In genomic region chr15:78422571-78423340, GRCh38 we compare ENCODE assay signal across 8 cellular contexts. TPM values are rescaled to one million over a fixed set of nuclear protein-coding genes. Genes with fewer than 3 reads are reported as not detected.
DNase-seq lines count a peak whose midpoint lies in the region; ATAC-seq, FAIRE-seq and TF ChIP-seq lines count a peak whose summit lies in the region.

No MANE protein-coding gene starts in this region.

- no peak overlapping the region for H3K27ac ChIP-seq in A673 (ENCODE audit: low read depth, low read length, poor library complexity, severe bottlenecking)

- CTCF ChIA-PET in A673 (lab: Charles Lee), result interaction anchor here (0.6 to 2.4 kb wide), 9 partner anchors 13 to 985 kb away, joined by 3 to 17 read pairs (median 4); partner anchors contain the start of genes IREB2 and SKIC8

- intact Hi-C loops in A673 (cut with micrococcal nuclease; ENCODE audit: unreplicated experiment), result loop anchor here (1.0 kb wide), 1 partner anchor 114 kb away; no protein-coding TSS in a partner anchor

- DNase-seq in A673 (ENCODE audit: low spot score) (peak; percentile 66), GM19239 (ENCODE audit: insufficient read length, low spot score) (peak; percentile 53), NCI-H2227 treated with DMSO at 0.1 percent for 48 hours (lab: John Stamatoyannopoulos, UW) (peak; percentile 57), cardiac fibroblast (ENCODE audit: low read depth in 2 of 2) (peak; percentile 71 to 75), kidney tubule cell (ENCODE audit: low spot score) (peak; percentile 66)
- peak; percentile 20 to 42 (median 34) for DNase-seq in activated CD4-positive, CD25-positive, alpha-beta regulatory T cell (lab: John Stamatoyannopoulos, UW)
- DNase-seq in stimulated activated CD4-positive, alpha-beta T cell treated with anti-CD3 and anti-CD28 coated beads, Interleukin-2, amount 100 ng/mL, for 48 hours, result peak; percentile 48 to 54

- H3K36me3 ChIP-seq in A673 (ENCODE audit: insufficient read depth, low read length, poor library complexity, severe bottlenecking), result no peaks in the 10 kb centered on the region

- H3K4me1 ChIP-seq in A673 (ENCODE audit: insufficient read depth, low read length, poor library complexity, severe bottlenecking), result no peaks in the 10 kb centered on the region

- H3K9me3 ChIP-seq in A673 (ENCODE audit: low read depth, low read length, poor library complexity, severe bottlenecking), result no peaks in the 10 kb centered on the region

- POLR2A ChIA-PET in A673 (lab: Charles Lee; ENCODE audit: low non-redundant PET), result interaction anchor here (0.5 to 0.6 kb wide), 2 partner anchors 16 to 105 kb away, joined by 4 to 10 read pairs; no protein-coding TSS in a partner anchor

- peak; percentile 81 for FAIRE-seq in GM19239 (lab: Jason Lieb, UNC)

- no peak for ATAC-seq in HG03095 (IDR thresholded peaks at IDR 0.05; ENCODE audit: unreplicated experiment)

- H3K4me3 ChIP-seq in A673 (ENCODE audit: low read depth, low read length, poor library complexity, severe bottlenecking), result no peak overlapping the region
- H3K4me3 ChIP-seq in cardiac fibroblast (replicated peaks in 1 of 2; ENCODE audit: low read depth in 2 of 2, low read length in 2 of 2), result no peak overlapping the region

- peak; percentile 94 for TF ChIP-seq CTCF in A673 (conservative IDR thresholded peaks at IDR 0.05; ENCODE audit: low read depth, low read length)
- peak; percentile 95 for TF ChIP-seq CTCF in cardiac fibroblast (IDR thresholded peaks at IDR 0.05; ENCODE audit: low read depth, low read length)

- no peaks in the 10 kb centered on the region for H3K27me3 ChIP-seq in A673 (replicated peaks; ENCODE audit: insufficient read depth, low read depth, low read length, poor library complexity)

- BruUV-seq in A673 (replicated peaks; lab: Mats Ljungman, UMichigan), result no TSS peak

RNA-seq across cellular contexts. Expression of gene IREB2, which starts 15.3 kb away (rescaled TPM):
- total RNA-seq in A673 (2021), result 85.9 and 86.4 TPM in 2 replicates
